15 cellular contexts compared by ENCODE assay signal in genomic region chr16:50269061-50269705, GRCh38. TPM values are rescaled to one million over a fixed set of nuclear protein-coding genes. Genes with fewer than 3 reads are reported as not detected.
DNase-seq lines count a peak whose midpoint lies in the region; ATAC-seq, FAIRE-seq and TF ChIP-seq lines count a peak whose summit lies in the region.
"Had no signal": no experiment of that assay in that cellular context is flagged by ENCODE, and none has a peak within 500 bp of the region (broad histone marks: within the 10 kb centered on the region; RNA-seq: fewer than 3 reads in every experiment).

No MANE protein-coding gene starts in this region.

- no peak overlapping the region for H2AK5ac ChIP-seq in H1 (ENCODE audit: low read depth, low read length)

- H2BK5ac ChIP-seq in H1 (ENCODE audit: low read depth, low read length): no peak overlapping the region

- H3K4me3 Mint-ChIP-seq in activated T-cell treated with anti-CD3 and anti-CD28 coated beads, Interleukin-2, amount 50 U/mL, for 24 hours: peak overlapping the region; percentile 93
- peak overlapping the region; percentile 89 for H3K4me3 Mint-ChIP-seq in activated CD4-positive, alpha-beta memory T cell treated with anti-CD3 and anti-CD28 coated beads, Interleukin-2, amount 10 ng/mL, durations not matched to agents 7 days and 5 days

- no peak overlapping the region for H4K8ac ChIP-seq in H1 (ENCODE audit: extremely low read depth, insufficient read depth, low read length)

- H3K4ac ChIP-seq in H1 (replicated peaks; ENCODE audit: insufficient read length, low read depth, low read length): no peak overlapping the region

- H2BK12ac ChIP-seq in H1 (ENCODE audit: low read depth, low read length): no peak overlapping the region

- H3K27me3 Mint-ChIP-seq in activated T-cell treated with anti-CD3 and anti-CD28 coated beads, Interleukin-2, amount 50 U/mL, for 24 hours: no peaks in the 10 kb centered on the region
- no peaks in the 10 kb centered on the region for H3K27me3 Mint-ChIP-seq in activated CD4-positive, alpha-beta memory T cell treated with anti-CD3 and anti-CD28 coated beads, Interleukin-2, amount 10 ng/mL, durations not matched to agents 7 days and 5 days

- TF ChIP-seq EP300 in H1 (IDR thresholded peaks at IDR 0.05; ENCODE audit: borderline replicate concordance in 1 of 2, low read depth in 2 of 2, low read length in 2 of 2) (no peak), sigmoid colon (IDR thresholded peaks at IDR 0.05) (no peak)

- no peak overlapping the region for H2BK15ac ChIP-seq in H1 (ENCODE audit: low read length)

- H3K9ac ChIP-seq in H1 (replicated peaks in 1 of 4; ENCODE audit: extremely low read depth in 1 of 4, low read depth in 3 of 4, low read length in 3 of 4): no peak overlapping the region

- no peaks in the 10 kb centered on the region for H3K79me2 ChIP-seq in H1 (ENCODE audit: control insufficient read depth in 1 of 2, insufficient read depth in 2 of 2, low read length in 2 of 2)

- H2AFZ ChIP-seq in H1 (ENCODE audit: low read length): no peak overlapping the region

- H3K56ac ChIP-seq in H1 (replicated peaks; ENCODE audit: insufficient read length, low read depth, low read length): no peak overlapping the region

- POLR2A ChIA-PET in activated CD4-positive, alpha-beta memory T cell treated with anti-CD3 and anti-CD28 coated beads, Interleukin-2, amount 10 ng/mL, durations not matched to agents 7 days and 5 days (lab: Charles Lee): interaction anchor here (1.1 to 37.2 kb wide), 4 partner anchors 5 to 58 kb away, joined by 3 to 686 read pairs (median 346); partner anchors contain the start of gene ADCY7
- POLR2A ChIA-PET in H1 (lab: Charles Lee; ENCODE audit: partially characterized antibody): interaction anchor here (1.2 kb wide), 1 partner anchor 63 kb away, joined by 3 read pairs; no protein-coding TSS in a partner anchor

- ATAC-seq in HG03520 (IDR thresholded peaks at IDR 0.05; ENCODE audit: unreplicated experiment) (no peak), GM19023 (IDR thresholded peaks at IDR 0.05; ENCODE audit: unreplicated experiment) (no peak)

- H3K27ac Mint-ChIP-seq in activated T-cell treated with anti-CD3 and anti-CD28 coated beads, Interleukin-2, amount 50 U/mL, for 24 hours: peak overlapping the region; percentile 98
- peak overlapping the region; percentile 72 for H3K27ac Mint-ChIP-seq in activated CD4-positive, alpha-beta memory T cell treated with anti-CD3 and anti-CD28 coated beads, Interleukin-2, amount 10 ng/mL, durations not matched to agents 7 days and 5 days

- peaks cover 0 to 12% (median 8%) of the 10 kb centered on the region in 4 experiments; a peak in 6 of 7 replicates for H3K4me1 ChIP-seq in H1 (replicated peaks in 1 of 4; ENCODE audit: control insufficient read depth in 3 of 4, insufficient read depth in 4 of 4, low read length in 3 of 4)
- H3K4me1 ChIP-seq in sigmoid colon: peaks cover 0 to 11% (median 10%) of the 10 kb centered on the region in 4 donors

- peaks cover 87% of the 10 kb centered on the region for H3K4me1 Mint-ChIP-seq in activated T-cell treated with anti-CD3 and anti-CD28 coated beads, Interleukin-2, amount 50 U/mL, for 24 hours (ENCODE audit: low read depth)
- H3K4me1 Mint-ChIP-seq in activated CD4-positive, alpha-beta memory T cell treated with anti-CD3 and anti-CD28 coated beads, Interleukin-2, amount 10 ng/mL, durations not matched to agents 7 days and 5 days: peaks cover 85% of the 10 kb centered on the region

- H3K23me2 ChIP-seq in H1 (ENCODE audit: low read depth, low read length): no peaks in the 10 kb centered on the region

- H3K4me3 ChIP-seq in H1 (ENCODE audit: extremely low read depth in 1 of 4, insufficient read depth in 2 of 4, low read depth in 3 of 4, low read length in 4 of 4) (no peak overlapping the region), sigmoid colon (no peak overlapping the region)

- peaks cover 3% of the 10 kb centered on the region for H3K9me3 Mint-ChIP-seq in activated T-cell treated with anti-CD3 and anti-CD28 coated beads, Interleukin-2, amount 50 U/mL, for 24 hours
- no peaks in the 10 kb centered on the region for H3K9me3 Mint-ChIP-seq in activated CD4-positive, alpha-beta memory T cell treated with anti-CD3 and anti-CD28 coated beads, Interleukin-2, amount 10 ng/mL, durations not matched to agents 7 days and 5 days

- peak overlapping the region; percentile 32; the same call in 1 of the 2 replicates for H3K18ac ChIP-seq in H1 (ENCODE audit: extremely low read depth, low read length)

- H4K5ac ChIP-seq in H1 (ENCODE audit: insufficient read length, low read depth, low read length): no peak overlapping the region

- CTCF ChIA-PET in activated CD4-positive, alpha-beta memory T cell treated with anti-CD3 and anti-CD28 coated beads, Interleukin-2, amount 10 ng/mL, durations not matched to agents 7 days and 5 days (lab: Charles Lee): interaction anchor here (1.1 to 5.5 kb wide), 4 partner anchors 10 to 56 kb away, joined by 3 to 34 read pairs (median 4); no protein-coding TSS in a partner anchor
- CTCF ChIA-PET in H1 (lab: Charles Lee; ENCODE audit: partially characterized antibody): interaction anchor here (1.4 kb wide), 2 partner anchors 9 to 58 kb away, joined by 4 to 6 read pairs; no protein-coding TSS in a partner anchor

- no peaks in the 10 kb centered on the region for H3K27me3 ChIP-seq in H1 (replicated peaks in 1 of 4; ENCODE audit: control insufficient read depth in 3 of 4, extremely low read depth in 1 of 4, insufficient read depth in 3 of 4, low read length in 3 of 4)
- no peaks in the 10 kb centered on the region for H3K27me3 ChIP-seq in sigmoid colon
- H3K27me3 ChIP-seq: brain microvascular endothelial cell had no signal

- H3K4me2 ChIP-seq in H1 (ENCODE audit: insufficient read depth in 1 of 2, low read depth in 2 of 2, low read length in 2 of 2): no peak overlapping the region

- 83% methylated on average over 13 of the region's 13 CpGs; no CpG with 5 or more reads in 1 of the 2 experiments for WGBS in H1 (ENCODE audit: extremely low coverage in 1 of 2, insufficient coverage in 1 of 2, insufficient read length in 1 of 2, insufficient replicate concordance in 2 of 2, low coverage in 1 of 2, low lambda C conversion rate in 2 of 2, missing lambda C conversion rate in 1 of 2), 2 experiments
- 92 to 94% methylated on average over 13 of the region's 13 CpGs for WGBS in sigmoid colon, 2 donors

- H3K23ac ChIP-seq in H1 (ENCODE audit: insufficient read length): no peak overlapping the region

- no peak for FAIRE-seq in H1 (lab: Jason Lieb, UNC)
- FAIRE-seq: TTC549 had no signal

- 0 out of 2 replicates have a peak, but pooled peaks cover 3% of the 10 kb centered on the region for H3K79me1 ChIP-seq in H1 (ENCODE audit: low read depth, low read length)

- no peak for TF ChIP-seq RAD21 in H1 (IDR thresholded peaks at IDR 0.05 in 1 of 2, conservative IDR thresholded peaks at IDR 0.05 in 1 of 2; ENCODE audit: low read depth in 2 of 2, low read length in 2 of 2)

- H3K9me3 ChIP-seq in H1 (ENCODE audit: insufficient read depth in 2 of 2, low read depth in 1 of 2, low read length in 1 of 2) (no peaks in the 10 kb centered on the region), sigmoid colon (no peaks in the 10 kb centered on the region)

- peak; percentile 34 for DNase-seq in activated T-cell treated with anti-CD3 and anti-CD28 coated beads, Interleukin-2, amount 50 U/mL, for 24 hours
- no peak for DNase-seq in activated T-cell treated with anti-CD3 and anti-CD28 coated beads, Interleukin-2, amount 50 U/mL, for 48 hours
- no peak for DNase-seq in activated CD4-positive, alpha-beta memory T cell treated with anti-CD3 and anti-CD28 coated beads, Interleukin-2, amount 10 ng/mL, durations not matched to agents 7 days and 5 days
- DNase-seq in H1 (ENCODE audit: low read depth in 1 of 2, low spot score in 2 of 2): no peak
- DNase-seq in sigmoid colon: peak; percentile 46
- no peak for DNase-seq in HUDEP-2 (lab: John Stamatoyannopoulos, UW; ENCODE audit: unreplicated experiment in 76 of 76)
- DNase-seq: activated CD8-positive, alpha-beta memory T cell treated with anti-CD3 and anti-CD28 coated beads, Interleukin-2, amount 50 U/mL, for 4 hours; brain microvascular endothelial cell; mesenchymal stem cell; NCI-H1048; occipital lobe; SIG-M5 had no signal

- TF ChIP-seq CTCF in H1 (IDR thresholded peaks at IDR 0.05; ENCODE audit: control extremely low read depth in 1 of 3, insufficient read depth in 1 of 3, low read depth in 1 of 3, low read length in 3 of 3): no peak
- no peak for TF ChIP-seq CTCF in sigmoid colon (IDR thresholded peaks at IDR 0.05)

- H3K14ac ChIP-seq in H1 (ENCODE audit: insufficient read length): no peak overlapping the region

- no peak overlapping the region for H4K91ac ChIP-seq in H1 (replicated peaks; ENCODE audit: insufficient read length, low read length)

- TF ChIP-seq POLR2A in H1 (IDR thresholded peaks at IDR 0.05; ENCODE audit: control extremely low read depth in 1 of 2, low read depth in 2 of 2, low read length in 2 of 2): no peak
- TF ChIP-seq POLR2A in sigmoid colon (IDR thresholded peaks at IDR 0.05): no peak

- intact Hi-C loops in sigmoid colon (cut with DNase I): no loop called here

- H3K27ac ChIP-seq in H1 (ENCODE audit: low read depth, low read length) (no peak overlapping the region), sigmoid colon (no peak overlapping the region)
- H3K27ac ChIP-seq: brain microvascular endothelial cell had no signal

- no peak overlapping the region for H2BK120ac ChIP-seq in H1 (replicated peaks; ENCODE audit: low read depth, low read length)

- H3K36me3 Mint-ChIP-seq in activated T-cell treated with anti-CD3 and anti-CD28 coated beads, Interleukin-2, amount 50 U/mL, for 24 hours (ENCODE audit: low read depth): peaks cover 54% of the 10 kb centered on the region
- H3K36me3 Mint-ChIP-seq in activated CD4-positive, alpha-beta memory T cell treated with anti-CD3 and anti-CD28 coated beads, Interleukin-2, amount 10 ng/mL, durations not matched to agents 7 days and 5 days (ENCODE audit: low read depth): peaks cover 70% of the 10 kb centered on the region

- H2BK20ac ChIP-seq in H1 (ENCODE audit: low read length): no peak overlapping the region

- H4K20me1 ChIP-seq in H1 (replicated peaks in 1 of 2; ENCODE audit: control insufficient read depth in 1 of 2, insufficient read depth in 2 of 2, low read length in 2 of 2): peaks cover 0 to 2% of the 10 kb centered on the region in 2 experiments

- H3K36me3 ChIP-seq in H1 (ENCODE audit: control insufficient read depth in 2 of 4, insufficient read depth in 4 of 4, low read length in 3 of 4) (no peaks in the 10 kb centered on the region), sigmoid colon (no peaks in the 10 kb centered on the region)
- H3K36me3 ChIP-seq: brain microvascular endothelial cell had no signal

RNA-seq across cellular contexts. Expression of gene ADCY7, which starts 2.8 kb away (rescaled TPM):
- 100 to 1,000 TPM; 266 to 270 TPM for total RNA-seq in activated CD4-positive, alpha-beta memory T cell treated with anti-CD3 and anti-CD28 coated beads, Interleukin-2, amount 10 ng/mL, durations not matched to agents 7 days and 5 days
- total RNA-seq in H1 (2021; fragmentation: NEBNext Ultra II Directional; extraction: Animal tissue kit (Norgen Biotek cat#: 25700)): 4.7 and 5.1 TPM in 2 replicates
- polyA plus RNA-seq in H1 (2011; rRNA removed) (2.4 and 5.5 TPM in 2 replicates), sigmoid colon (10 to 100 TPM in 1 of 3 donors, 1 to 10 TPM in 2; 1.2 to 24.0 (median 1.8) TPM)
- polyA plus RNA-seq in H1 (2011; cell fraction: cytosol; rRNA removed): 4.9 TPM
- 13.5 TPM for polyA plus RNA-seq in H1 (2011; cell fraction: nucleus; rRNA removed)
- 2.0 to 4.3 TPM (median 2.9 TPM) in 4 replicates for polyA plus RNA-seq in H1 (2012, experiment 1 of 2)
- polyA plus RNA-seq in H1 (2012, experiment 2 of 2): 0.45 TPM
- 1.8 TPM for polyA plus RNA-seq in H1 (2013, experiment 1 of 2)
- 1.7 TPM for polyA plus RNA-seq in H1 (2013, experiment 2 of 2)
- 6.9 and 7.2 TPM in 2 replicates for polyA minus RNA-seq in H1 (2011; rRNA and poly(A)+ RNA removed)
- polyA minus RNA-seq in H1 (2011; cell fraction: cytosol; rRNA and poly(A)+ RNA removed): 7.3 TPM
- polyA minus RNA-seq in H1 (2011; cell fraction: nucleus; rRNA and poly(A)+ RNA removed): 6.4 TPM
- 10 to 100 TPM in 3 of 4 donors, 1 to 10 TPM in 1; 8.9 to 16.8 (median 11.3) TPM for total RNA-seq in sigmoid colon

Comparison
In these comparisons a context has a peak if more than half of its experiments do, and no peak if none do; other contexts are left out.
1. DNase-seq: peak in activated T-cell treated with anti-CD3 and anti-CD28 coated beads, Interleukin-2, amount 50 U/mL, for 24 hours (single experiment) and sigmoid colon (single experiment); none in activated T-cell treated with anti-CD3 and anti-CD28 coated beads, Interleukin-2, amount 50 U/mL, for 48 hours (0 of 2), activated CD4-positive, alpha-beta memory T cell treated with anti-CD3 and anti-CD28 coated beads, Interleukin-2, amount 10 ng/mL, durations not matched to agents 7 days and 5 days (single experiment), H1 (0 of 2) and HUDEP-2 (0 of 76).
2. RNA of gene ADCY7, which starts 2.8 kb away (total RNA-seq): 266 to 270 TPM in activated CD4-positive, alpha-beta memory T cell treated with anti-CD3 and anti-CD28 coated beads, Interleukin-2, amount 10 ng/mL, durations not matched to agents 7 days and 5 days; 8.9 to 16.8 TPM in sigmoid colon and 4.7 to 5.1 TPM in H1; every median in the first group is over 10 times any median in the second.